8 cellular contexts compared by ENCODE assay signal in the genomic region with DNA sequence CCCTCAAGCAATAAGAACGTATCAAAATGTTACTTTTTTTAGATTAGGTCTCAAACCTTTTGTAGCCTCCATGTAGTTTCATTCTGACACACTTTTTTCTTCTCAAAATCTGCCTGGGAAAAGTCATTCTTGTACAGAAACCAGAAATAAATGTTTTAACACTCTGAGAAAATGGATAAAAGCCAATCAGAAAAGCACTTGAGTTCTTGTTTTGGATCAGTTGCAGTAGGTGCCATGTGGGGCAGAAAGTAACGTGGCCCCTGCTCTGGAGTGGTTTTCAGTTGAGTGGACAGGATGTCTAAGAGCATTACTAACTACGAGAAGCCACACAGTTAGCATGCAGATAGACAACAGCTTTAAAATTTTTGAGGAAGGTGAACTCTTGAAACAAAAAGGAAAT. TPM values are rescaled to one million over a fixed set of nuclear protein-coding genes. Genes with fewer than 3 reads are reported as not detected.
DNase-seq lines count a peak whose midpoint lies in the region; ATAC-seq and TF ChIP-seq lines count a peak whose summit lies in the region.

No MANE protein-coding gene starts in this region.

- peaks cover 4% of the 10 kb centered on the region for H3K36me3 ChIP-seq in WERI-Rb-1

- H3K4me3 ChIP-seq in GM12864 (ENCODE audit: low read depth, low read length), result no peak overlapping the region
- H3K4me3 ChIP-seq in WERI-Rb-1 (ENCODE audit: low read depth, low read length), result no peak overlapping the region

- H3K9me3 ChIP-seq in WERI-Rb-1 (ENCODE audit: severe bottlenecking), result no peaks in the 10 kb centered on the region

- H3K27me3 ChIP-seq in WERI-Rb-1 (ENCODE audit: insufficient read depth, low read depth, severe bottlenecking), result no peaks in the 10 kb centered on the region

- H3K9me3 Mint-ChIP-seq in chondrocyte (ENCODE audit: low read depth) (no peaks in the 10 kb centered on the region), HFFc6 (no peaks in the 10 kb centered on the region)

- H3K27me3 Mint-ChIP-seq in chondrocyte (ENCODE audit: low read depth), result no peaks in the 10 kb centered on the region
- H3K27me3 Mint-ChIP-seq in HFFc6 (ENCODE audit: insufficient read depth), result no peaks in the 10 kb centered on the region; the same call in 1 of the 2 replicates

- H3K36me3 Mint-ChIP-seq in chondrocyte (ENCODE audit: low read depth) (peaks cover 4% of the 10 kb centered on the region), HFFc6 (ENCODE audit: low read depth) (no peaks in the 10 kb centered on the region)

- H3K4me3 Mint-ChIP-seq in chondrocyte (ENCODE audit: unreplicated experiment) (peak overlapping the region; percentile 17), HFFc6 (no peak overlapping the region)

- no peak overlapping the region for H3K27ac ChIP-seq in WERI-Rb-1

- DNase-seq in GM12864 (ENCODE audit: low read depth) (peak; percentile 80), chondrocyte (ENCODE audit: low spot score) (no peak), HT-29 (ENCODE audit: low spot score) (no peak), HFFc6 (no peak), GM19240 (ENCODE audit: insufficient read length, low spot score) (no peak), WERI-Rb-1 (no peak)

- H3K4me1 Mint-ChIP-seq in chondrocyte (ENCODE audit: low read depth) (peaks cover 58% of the 10 kb centered on the region), HFFc6 (ENCODE audit: low read depth) (peaks cover 21% of the 10 kb centered on the region)

- peak overlapping the region; percentile 90 for H3K27ac Mint-ChIP-seq in chondrocyte (ENCODE audit: unreplicated experiment)
- H3K27ac Mint-ChIP-seq in HFFc6, result no peak overlapping the region; the same call in 1 of the 2 replicates

- ATAC-seq in GM19463 (IDR thresholded peaks at IDR 0.05; ENCODE audit: unreplicated experiment) (peak; percentile 97), HG03442 (IDR thresholded peaks at IDR 0.05; ENCODE audit: unreplicated experiment) (peak; percentile 92)

- no peak for TF ChIP-seq CTCF in GM12864 (IDR thresholded peaks at IDR 0.05; ENCODE audit: low read depth, low read length, missing control alignments)
- TF ChIP-seq CTCF in chondrocyte (IDR thresholded peaks at IDR 0.05), result no peak
- TF ChIP-seq CTCF in HFFc6 (IDR thresholded peaks at IDR 0.05), result no peak
- TF ChIP-seq CTCF in WERI-Rb-1 (IDR thresholded peaks at IDR 0.05; ENCODE audit: low read depth, low read length), result no peak

RNA-seq across cellular contexts. Expression of a gene that starts 19.1 kb away (rescaled TPM):
- 0.63 to 5.7 TPM (median 5.7 TPM) in 3 replicates for total RNA-seq in chondrocyte
- not detected in 2 replicates for total RNA-seq in HT-29 (2014; rRNA removed; shearing (Covaris generic))
- total RNA-seq in HFFc6 (2021; fragmentation: NEBNext Ultra II Directional; extraction: Animal tissue kit (Norgen Biotek cat#: 25700)), result under 1 TPM in 1 of 6 experiments, not detected in 5; 0.17 TPM

RNA-seq across cellular contexts. Expression of a gene that starts 29.9 kb away (rescaled TPM):
- total RNA-seq in chondrocyte, result not detected in 3 replicates
- not detected in 2 replicates for total RNA-seq in HT-29 (2014; rRNA removed; shearing (Covaris generic))
- total RNA-seq in HFFc6 (2021; fragmentation: NEBNext Ultra II Directional; extraction: Animal tissue kit (Norgen Biotek cat#: 25700)), result not detected
